20 cellular contexts compared by ENCODE assay signal in genomic region chr14:86166541-86166940, GRCh38.
"Had no signal": no experiment of that assay in that cellular context is flagged by ENCODE, and none has a peak within 500 bp of the region (broad histone marks: within the 10 kb centered on the region; RNA-seq: fewer than 3 reads in every experiment).

No MANE protein-coding gene starts in this region.

- H3K36me3 ChIP-seq: brain microvascular endothelial cell, esophagus muscularis mucosa, left lung, sigmoid colon, spleen, suprapubic skin had no signal

- H3K27me3 Mint-ChIP-seq: activated naive CD8-positive, alpha-beta T cell treated with anti-CD3 and anti-CD28 coated beads, Interleukin-2, amount 10 ng/mL, durations not matched to agents 7 days and 5 days; central memory CD8-positive, alpha-beta T cell; stimulated activated naive CD8-positive, alpha-beta T cell treated with anti-CD3 and anti-CD28 coated beads, Interleukin-15, Interleukin-2, amounts not matched to agents 100 ng/mL and 50 ng/mL, for 24 hours had no signal

- H3K4me3 Mint-ChIP-seq: activated CD8-positive, alpha-beta T cell treated with anti-CD3 and anti-CD28 coated beads, Interleukin-2, amount 10 ng/mL, durations not matched to agents 7 days and 5 days; activated naive CD8-positive, alpha-beta T cell treated with anti-CD3 and anti-CD28 coated beads, Interleukin-2, amount 10 ng/mL, durations not matched to agents 7 days and 5 days; central memory CD8-positive, alpha-beta T cell; naive thymus-derived CD8-positive, alpha-beta T cell; stimulated activated naive CD8-positive, alpha-beta T cell treated with anti-CD3 and anti-CD28 coated beads, Interleukin-15, Interleukin-2, amounts not matched to agents 100 ng/mL and 50 ng/mL, for 24 hours had no signal

- H3K27ac ChIP-seq: brain microvascular endothelial cell, coronary artery, esophagus muscularis mucosa, left lung, parathyroid adenoma, sigmoid colon, spleen, suprapubic skin had no signal

- DNase-seq: activated CD4-positive, alpha-beta T cell treated with anti-CD3 and anti-CD28 coated beads for 48 hours; activated CD8-positive, alpha-beta memory T cell treated with anti-CD3 and anti-CD28 coated beads, Interleukin-2, amount 50 U/mL, for 4 hours; activated CD8-positive, alpha-beta T cell treated with anti-CD3 and anti-CD28 coated beads, Interleukin-2, amount 10 ng/mL, durations not matched to agents 7 days and 5 days; activated gamma-delta T cell treated with Interleukin-2 at 50 U/mL for 16 hours; activated naive CD8-positive, alpha-beta T cell treated with anti-CD3 and anti-CD28 coated beads, Interleukin-2, amount 10 ng/mL, durations not matched to agents 7 days and 5 days; brain microvascular endothelial cell; hypothalamus; kidney; left lung; naive thymus-derived CD8-positive, alpha-beta T cell; sigmoid colon; spleen; trophoblast cell had no signal

- ATAC-seq: activated CD8-positive, alpha-beta T cell treated with anti-CD3 and anti-CD28 coated beads, Interleukin-2, amount 10 ng/mL, durations not matched to agents 7 days and 5 days; left lung; mucosa of descending colon; naive thymus-derived CD8-positive, alpha-beta T cell had no signal

- H3K4me3 ChIP-seq: coronary artery, esophagus muscularis mucosa, left lung, mucosa of descending colon, sigmoid colon, spleen, suprapubic skin had no signal

- H2AFZ ChIP-seq: parathyroid adenoma had no signal

- H3K27ac Mint-ChIP-seq: activated CD8-positive, alpha-beta T cell treated with anti-CD3 and anti-CD28 coated beads, Interleukin-2, amount 10 ng/mL, durations not matched to agents 7 days and 5 days; activated naive CD8-positive, alpha-beta T cell treated with anti-CD3 and anti-CD28 coated beads, Interleukin-2, amount 10 ng/mL, durations not matched to agents 7 days and 5 days; naive thymus-derived CD8-positive, alpha-beta T cell; stimulated activated naive CD8-positive, alpha-beta T cell treated with anti-CD3 and anti-CD28 coated beads, Interleukin-15, Interleukin-2, amounts not matched to agents 100 ng/mL and 50 ng/mL, for 24 hours had no signal

- H3K27me3 ChIP-seq: brain microvascular endothelial cell, esophagus muscularis mucosa, left lung, sigmoid colon, spleen, suprapubic skin had no signal

- H3K4me1 Mint-ChIP-seq: activated naive CD8-positive, alpha-beta T cell treated with anti-CD3 and anti-CD28 coated beads, Interleukin-2, amount 10 ng/mL, durations not matched to agents 7 days and 5 days; central memory CD8-positive, alpha-beta T cell; naive thymus-derived CD8-positive, alpha-beta T cell had no signal

- H3K4me1 ChIP-seq: esophagus muscularis mucosa, left lung, parathyroid adenoma, sigmoid colon, spleen, suprapubic skin had no signal

- H3K9me3 ChIP-seq: esophagus muscularis mucosa, left lung had no signal

- H3K9ac ChIP-seq: parathyroid adenoma had no signal

- H3K79me2 ChIP-seq: parathyroid adenoma had no signal

- H3K36me3 Mint-ChIP-seq: activated naive CD8-positive, alpha-beta T cell treated with anti-CD3 and anti-CD28 coated beads, Interleukin-2, amount 10 ng/mL, durations not matched to agents 7 days and 5 days; naive thymus-derived CD8-positive, alpha-beta T cell had no signal
